Comparison of ENCODE assay signal across 1 cellular context in the genomic region with DNA sequence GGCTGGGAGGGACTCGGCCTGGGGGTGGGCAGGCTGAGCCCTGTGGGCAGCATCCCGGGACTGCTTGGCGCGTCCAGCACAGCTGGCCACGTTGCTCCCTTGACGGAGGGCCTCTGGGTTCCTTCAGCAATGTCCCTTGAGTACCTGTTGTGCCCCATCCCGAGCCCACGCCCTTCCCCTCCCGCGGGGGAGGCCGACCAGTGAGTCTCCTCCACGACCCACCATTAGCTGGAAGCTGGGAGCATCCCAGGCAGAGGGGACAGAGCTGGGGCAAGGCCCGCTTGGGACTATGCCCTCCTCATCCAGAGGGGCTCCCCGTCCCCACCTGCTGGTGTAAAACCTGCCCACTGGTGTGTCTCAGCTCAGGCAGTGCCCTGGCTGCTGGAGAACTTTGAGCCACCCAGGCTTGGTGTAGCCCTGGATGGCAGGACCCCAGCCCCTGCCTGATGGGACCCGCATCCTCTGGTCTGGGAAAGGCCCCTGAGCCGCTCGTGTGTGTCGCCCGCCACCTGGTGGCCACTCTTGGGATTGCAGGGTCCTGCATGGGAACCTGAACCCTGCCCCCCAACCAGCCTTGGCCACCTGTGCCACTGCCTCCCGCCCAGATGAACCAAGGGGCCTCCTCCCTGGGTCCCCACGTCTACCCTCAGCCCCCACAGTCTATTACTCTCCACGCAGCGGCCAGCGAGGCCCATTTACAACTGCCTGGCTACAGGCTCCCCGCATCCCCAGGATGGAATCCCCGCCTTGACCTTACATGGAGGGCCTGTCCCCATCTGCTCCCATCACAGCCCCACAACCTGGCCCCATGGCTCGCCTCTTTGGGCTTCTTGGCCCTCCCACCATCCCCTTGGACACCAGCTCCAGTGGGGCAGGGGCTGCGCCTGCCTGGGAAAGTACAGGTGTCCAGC.
TF ChIP-seq lines count a peak whose summit lies in the region.

No MANE protein-coding gene starts in this region.

TF ChIP-seq in HepG2, 621 proteins besides CTCF, POLR2A, EP300 and RAD21 (continued from another document and continues in another):
- TF ChIP-seq, protein P1, sequence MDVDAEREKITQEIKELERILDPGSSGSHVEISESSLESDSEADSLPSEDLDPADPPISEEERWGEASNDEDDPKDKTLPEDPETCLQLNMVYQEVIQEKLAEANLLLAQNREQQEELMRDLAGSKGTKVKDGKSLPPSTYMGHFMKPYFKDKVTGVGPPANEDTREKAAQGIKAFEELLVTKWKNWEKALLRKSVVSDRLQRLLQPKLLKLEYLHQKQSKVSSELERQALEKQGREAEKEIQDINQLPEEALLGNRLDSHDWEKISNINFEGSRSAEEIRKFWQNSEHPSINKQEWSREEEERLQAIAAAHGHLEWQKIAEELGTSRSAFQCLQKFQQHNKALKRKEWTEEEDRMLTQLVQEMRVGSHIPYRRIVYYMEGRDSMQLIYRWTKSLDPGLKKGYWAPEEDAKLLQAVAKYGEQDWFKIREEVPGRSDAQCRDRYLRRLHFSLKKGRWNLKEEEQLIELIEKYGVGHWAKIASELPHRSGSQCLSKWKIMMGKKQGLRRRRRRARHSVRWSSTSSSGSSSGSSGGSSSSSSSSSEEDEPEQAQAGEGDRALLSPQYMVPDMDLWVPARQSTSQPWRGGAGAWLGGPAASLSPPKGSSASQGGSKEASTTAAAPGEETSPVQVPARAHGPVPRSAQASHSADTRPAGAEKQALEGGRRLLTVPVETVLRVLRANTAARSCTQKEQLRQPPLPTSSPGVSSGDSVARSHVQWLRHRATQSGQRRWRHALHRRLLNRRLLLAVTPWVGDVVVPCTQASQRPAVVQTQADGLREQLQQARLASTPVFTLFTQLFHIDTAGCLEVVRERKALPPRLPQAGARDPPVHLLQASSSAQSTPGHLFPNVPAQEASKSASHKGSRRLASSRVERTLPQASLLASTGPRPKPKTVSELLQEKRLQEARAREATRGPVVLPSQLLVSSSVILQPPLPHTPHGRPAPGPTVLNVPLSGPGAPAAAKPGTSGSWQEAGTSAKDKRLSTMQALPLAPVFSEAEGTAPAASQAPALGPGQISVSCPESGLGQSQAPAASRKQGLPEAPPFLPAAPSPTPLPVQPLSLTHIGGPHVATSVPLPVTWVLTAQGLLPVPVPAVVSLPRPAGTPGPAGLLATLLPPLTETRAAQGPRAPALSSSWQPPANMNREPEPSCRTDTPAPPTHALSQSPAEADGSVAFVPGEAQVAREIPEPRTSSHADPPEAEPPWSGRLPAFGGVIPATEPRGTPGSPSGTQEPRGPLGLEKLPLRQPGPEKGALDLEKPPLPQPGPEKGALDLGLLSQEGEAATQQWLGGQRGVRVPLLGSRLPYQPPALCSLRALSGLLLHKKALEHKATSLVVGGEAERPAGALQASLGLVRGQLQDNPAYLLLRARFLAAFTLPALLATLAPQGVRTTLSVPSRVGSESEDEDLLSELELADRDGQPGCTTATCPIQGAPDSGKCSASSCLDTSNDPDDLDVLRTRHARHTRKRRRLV (CRISPR knock-in tag; IDR thresholded peaks at IDR 0.05) = no peak
- TF ChIP-seq AGO2 (optimal IDR thresholded peaks at IDR 0.05; ENCODE audit: low read depth, low read length) (peak; percentile 19), RORA (CRISPR knock-in tag; IDR thresholded peaks at IDR 0.05) (no peak), ZFX (CRISPR knock-in tag; IDR thresholded peaks at IDR 0.05; ENCODE audit: low read depth) (peak; percentile 12; the same call in 1 of the 2 replicates), NONO (IDR thresholded peaks at IDR 0.05) (no peak), NONO (CRISPR knock-in tag; conservative IDR thresholded peaks at IDR 0.05) (peak; percentile 66), ZNF615 (CRISPR knock-in tag; IDR thresholded peaks at IDR 0.05; ENCODE audit: borderline replicate concordance) (no peak), ZNF350 (CRISPR knock-in tag; IDR thresholded peaks at IDR 0.05; ENCODE audit: borderline replicate concordance, low read depth) (no peak), KMT2A (CRISPR knock-in tag; IDR thresholded peaks at IDR 0.05) (no peak), KDM2A (CRISPR knock-in tag; IDR thresholded peaks at IDR 0.05; ENCODE audit: borderline replicate concordance, low read depth) (peak; percentile 87; the same call in 1 of the 2 replicates), SIX1 (CRISPR knock-in tag; IDR thresholded peaks at IDR 0.05; ENCODE audit: borderline replicate concordance) (peak; percentile 34; the same call in 1 of the 2 replicates), TBX2 (CRISPR knock-in tag; IDR thresholded peaks at IDR 0.05; ENCODE audit: borderline replicate concordance) (peak; percentile 42; the same call in 1 of the 2 replicates), ZSCAN21 (CRISPR knock-in tag; IDR thresholded peaks at IDR 0.05; ENCODE audit: borderline replicate concordance) (no peak), ZNF746 (CRISPR knock-in tag; IDR thresholded peaks at IDR 0.05) (no peak), RXRB (CRISPR knock-in tag; IDR thresholded peaks at IDR 0.05; ENCODE audit: borderline replicate concordance) (no peak), RXRA (CRISPR knock-in tag; IDR thresholded peaks at IDR 0.05) (no peak), ZNF496 (CRISPR knock-in tag; IDR thresholded peaks at IDR 0.05; ENCODE audit: insufficient replicate concordance) (no peak), SMAD3 (CRISPR knock-in tag; IDR thresholded peaks at IDR 0.05) (no peak), ZNF263 (CRISPR knock-in tag; IDR thresholded peaks at IDR 0.05) (no peak), HOXA5 (CRISPR knock-in tag; IDR thresholded peaks at IDR 0.05) (peak; percentile 41; the same call in 1 of the 2 replicates), GABPB1 (CRISPR knock-in tag; IDR thresholded peaks at IDR 0.05) (no peak; the same call in 1 of the 2 replicates), EEA1 (CRISPR knock-in tag; IDR thresholded peaks at IDR 0.05; ENCODE audit: borderline replicate concordance) (no peak), DMAP1 (CRISPR knock-in tag; IDR thresholded peaks at IDR 0.05) (no peak), ZSCAN22 (CRISPR knock-in tag; IDR thresholded peaks at IDR 0.05) (no peak), ZNF883 (CRISPR knock-in tag; IDR thresholded peaks at IDR 0.05; ENCODE audit: not compliant biosample characterization) (peak; percentile 59), ZNF331 (CRISPR knock-in tag; IDR thresholded peaks at IDR 0.05) (no peak), ZNF790 (CRISPR knock-in tag; IDR thresholded peaks at IDR 0.05; ENCODE audit: borderline replicate concordance) (no peak), RAD51 (IDR thresholded peaks at IDR 0.05; ENCODE audit: borderline replicate concordance) (no peak), GTF2F1 (IDR thresholded peaks at IDR 0.05; ENCODE audit: low read length) (no peak), ELF3 (CRISPR knock-in tag; IDR thresholded peaks at IDR 0.05) (no peak), NBN (conservative IDR thresholded peaks at IDR 0.05) (no peak)
- TF ChIP-seq, protein P2, sequence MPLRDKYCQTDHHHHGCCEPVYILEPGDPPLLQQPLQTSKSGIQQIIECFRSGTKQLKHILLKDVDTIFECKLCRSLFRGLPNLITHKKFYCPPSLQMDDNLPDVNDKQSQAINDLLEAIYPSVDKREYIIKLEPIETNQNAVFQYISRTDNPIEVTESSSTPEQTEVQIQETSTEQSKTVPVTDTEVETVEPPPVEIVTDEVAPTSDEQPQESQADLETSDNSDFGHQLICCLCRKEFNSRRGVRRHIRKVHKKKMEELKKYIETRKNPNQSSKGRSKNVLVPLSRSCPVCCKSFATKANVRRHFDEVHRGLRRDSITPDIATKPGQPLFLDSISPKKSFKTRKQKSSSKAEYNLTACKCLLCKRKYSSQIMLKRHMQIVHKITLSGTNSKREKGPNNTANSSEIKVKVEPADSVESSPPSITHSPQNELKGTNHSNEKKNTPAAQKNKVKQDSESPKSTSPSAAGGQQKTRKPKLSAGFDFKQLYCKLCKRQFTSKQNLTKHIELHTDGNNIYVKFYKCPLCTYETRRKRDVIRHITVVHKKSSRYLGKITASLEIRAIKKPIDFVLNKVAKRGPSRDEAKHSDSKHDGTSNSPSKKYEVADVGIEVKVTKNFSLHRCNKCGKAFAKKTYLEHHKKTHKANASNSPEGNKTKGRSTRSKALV (CRISPR knock-in tag; IDR thresholded peaks at IDR 0.05) = no peak
- TF ChIP-seq, protein P3, sequence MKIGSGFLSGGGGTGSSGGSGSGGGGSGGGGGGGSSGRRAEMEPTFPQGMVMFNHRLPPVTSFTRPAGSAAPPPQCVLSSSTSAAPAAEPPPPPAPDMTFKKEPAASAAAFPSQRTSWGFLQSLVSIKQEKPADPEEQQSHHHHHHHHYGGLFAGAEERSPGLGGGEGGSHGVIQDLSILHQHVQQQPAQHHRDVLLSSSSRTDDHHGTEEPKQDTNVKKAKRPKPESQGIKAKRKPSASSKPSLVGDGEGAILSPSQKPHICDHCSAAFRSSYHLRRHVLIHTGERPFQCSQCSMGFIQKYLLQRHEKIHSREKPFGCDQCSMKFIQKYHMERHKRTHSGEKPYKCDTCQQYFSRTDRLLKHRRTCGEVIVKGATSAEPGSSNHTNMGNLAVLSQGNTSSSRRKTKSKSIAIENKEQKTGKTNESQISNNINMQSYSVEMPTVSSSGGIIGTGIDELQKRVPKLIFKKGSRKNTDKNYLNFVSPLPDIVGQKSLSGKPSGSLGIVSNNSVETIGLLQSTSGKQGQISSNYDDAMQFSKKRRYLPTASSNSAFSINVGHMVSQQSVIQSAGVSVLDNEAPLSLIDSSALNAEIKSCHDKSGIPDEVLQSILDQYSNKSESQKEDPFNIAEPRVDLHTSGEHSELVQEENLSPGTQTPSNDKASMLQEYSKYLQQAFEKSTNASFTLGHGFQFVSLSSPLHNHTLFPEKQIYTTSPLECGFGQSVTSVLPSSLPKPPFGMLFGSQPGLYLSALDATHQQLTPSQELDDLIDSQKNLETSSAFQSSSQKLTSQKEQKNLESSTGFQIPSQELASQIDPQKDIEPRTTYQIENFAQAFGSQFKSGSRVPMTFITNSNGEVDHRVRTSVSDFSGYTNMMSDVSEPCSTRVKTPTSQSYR (CRISPR knock-in tag; IDR thresholded peaks at IDR 0.05; ENCODE audit: borderline replicate concordance) = peak; percentile 72; the same call in 1 of the 2 replicates
- TF ChIP-seq, protein P4, sequence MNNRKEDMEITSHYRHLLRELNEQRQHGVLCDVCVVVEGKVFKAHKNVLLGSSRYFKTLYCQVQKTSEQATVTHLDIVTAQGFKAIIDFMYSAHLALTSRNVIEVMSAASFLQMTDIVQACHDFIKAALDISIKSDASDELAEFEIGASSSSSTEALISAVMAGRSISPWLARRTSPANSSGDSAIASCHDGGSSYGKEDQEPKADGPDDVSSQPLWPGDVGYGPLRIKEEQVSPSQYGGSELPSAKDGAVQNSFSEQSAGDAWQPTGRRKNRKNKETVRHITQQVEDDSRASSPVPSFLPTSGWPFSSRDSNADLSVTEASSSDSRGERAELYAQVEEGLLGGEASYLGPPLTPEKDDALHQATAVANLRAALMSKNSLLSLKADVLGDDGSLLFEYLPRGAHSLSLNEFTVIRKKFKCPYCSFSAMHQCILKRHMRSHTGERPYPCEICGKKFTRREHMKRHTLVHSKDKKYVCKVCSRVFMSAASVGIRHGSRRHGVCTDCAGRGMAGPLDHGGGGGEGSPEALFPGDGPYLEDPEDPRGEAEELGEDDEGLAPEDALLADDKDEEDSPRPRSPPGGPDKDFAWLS (CRISPR knock-in tag; IDR thresholded peaks at IDR 0.05; ENCODE audit: borderline replicate concordance) = no peak
- TF ChIP-seq, protein P5, sequence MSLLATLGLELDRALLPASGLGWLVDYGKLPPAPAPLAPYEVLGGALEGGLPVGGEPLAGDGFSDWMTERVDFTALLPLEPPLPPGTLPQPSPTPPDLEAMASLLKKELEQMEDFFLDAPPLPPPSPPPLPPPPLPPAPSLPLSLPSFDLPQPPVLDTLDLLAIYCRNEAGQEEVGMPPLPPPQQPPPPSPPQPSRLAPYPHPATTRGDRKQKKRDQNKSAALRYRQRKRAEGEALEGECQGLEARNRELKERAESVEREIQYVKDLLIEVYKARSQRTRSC (CRISPR knock-in tag; IDR thresholded peaks at IDR 0.05; ENCODE audit: low read depth) = no peak
- TF ChIP-seq, protein P6, sequence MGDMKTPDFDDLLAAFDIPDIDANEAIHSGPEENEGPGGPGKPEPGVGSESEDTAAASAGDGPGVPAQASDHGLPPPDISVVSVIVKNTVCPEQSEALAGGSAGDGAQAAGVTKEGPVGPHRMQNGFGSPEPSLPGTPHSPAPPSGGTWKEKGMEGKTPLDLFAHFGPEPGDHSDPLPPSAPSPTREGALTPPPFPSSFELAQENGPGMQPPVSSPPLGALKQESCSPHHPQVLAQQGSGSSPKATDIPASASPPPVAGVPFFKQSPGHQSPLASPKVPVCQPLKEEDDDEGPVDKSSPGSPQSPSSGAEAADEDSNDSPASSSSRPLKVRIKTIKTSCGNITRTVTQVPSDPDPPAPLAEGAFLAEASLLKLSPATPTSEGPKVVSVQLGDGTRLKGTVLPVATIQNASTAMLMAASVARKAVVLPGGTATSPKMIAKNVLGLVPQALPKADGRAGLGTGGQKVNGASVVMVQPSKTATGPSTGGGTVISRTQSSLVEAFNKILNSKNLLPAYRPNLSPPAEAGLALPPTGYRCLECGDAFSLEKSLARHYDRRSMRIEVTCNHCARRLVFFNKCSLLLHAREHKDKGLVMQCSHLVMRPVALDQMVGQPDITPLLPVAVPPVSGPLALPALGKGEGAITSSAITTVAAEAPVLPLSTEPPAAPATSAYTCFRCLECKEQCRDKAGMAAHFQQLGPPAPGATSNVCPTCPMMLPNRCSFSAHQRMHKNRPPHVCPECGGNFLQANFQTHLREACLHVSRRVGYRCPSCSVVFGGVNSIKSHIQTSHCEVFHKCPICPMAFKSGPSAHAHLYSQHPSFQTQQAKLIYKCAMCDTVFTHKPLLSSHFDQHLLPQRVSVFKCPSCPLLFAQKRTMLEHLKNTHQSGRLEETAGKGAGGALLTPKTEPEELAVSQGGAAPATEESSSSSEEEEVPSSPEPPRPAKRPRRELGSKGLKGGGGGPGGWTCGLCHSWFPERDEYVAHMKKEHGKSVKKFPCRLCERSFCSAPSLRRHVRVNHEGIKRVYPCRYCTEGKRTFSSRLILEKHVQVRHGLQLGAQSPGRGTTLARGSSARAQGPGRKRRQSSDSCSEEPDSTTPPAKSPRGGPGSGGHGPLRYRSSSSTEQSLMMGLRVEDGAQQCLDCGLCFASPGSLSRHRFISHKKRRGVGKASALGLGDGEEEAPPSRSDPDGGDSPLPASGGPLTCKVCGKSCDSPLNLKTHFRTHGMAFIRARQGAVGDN (CRISPR knock-in tag; IDR thresholded peaks at IDR 0.05) = peak; percentile 37
- TF ChIP-seq, protein P7, sequence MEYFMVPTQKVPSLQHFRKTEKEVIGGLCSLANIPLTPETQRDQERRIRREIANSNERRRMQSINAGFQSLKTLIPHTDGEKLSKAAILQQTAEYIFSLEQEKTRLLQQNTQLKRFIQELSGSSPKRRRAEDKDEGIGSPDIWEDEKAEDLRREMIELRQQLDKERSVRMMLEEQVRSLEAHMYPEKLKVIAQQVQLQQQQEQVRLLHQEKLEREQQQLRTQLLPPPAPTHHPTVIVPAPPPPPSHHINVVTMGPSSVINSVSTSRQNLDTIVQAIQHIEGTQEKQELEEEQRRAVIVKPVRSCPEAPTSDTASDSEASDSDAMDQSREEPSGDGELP (IDR thresholded peaks at IDR 0.05; ENCODE audit: borderline replicate concordance, low read depth) = no peak
- TF ChIP-seq, protein P8, sequence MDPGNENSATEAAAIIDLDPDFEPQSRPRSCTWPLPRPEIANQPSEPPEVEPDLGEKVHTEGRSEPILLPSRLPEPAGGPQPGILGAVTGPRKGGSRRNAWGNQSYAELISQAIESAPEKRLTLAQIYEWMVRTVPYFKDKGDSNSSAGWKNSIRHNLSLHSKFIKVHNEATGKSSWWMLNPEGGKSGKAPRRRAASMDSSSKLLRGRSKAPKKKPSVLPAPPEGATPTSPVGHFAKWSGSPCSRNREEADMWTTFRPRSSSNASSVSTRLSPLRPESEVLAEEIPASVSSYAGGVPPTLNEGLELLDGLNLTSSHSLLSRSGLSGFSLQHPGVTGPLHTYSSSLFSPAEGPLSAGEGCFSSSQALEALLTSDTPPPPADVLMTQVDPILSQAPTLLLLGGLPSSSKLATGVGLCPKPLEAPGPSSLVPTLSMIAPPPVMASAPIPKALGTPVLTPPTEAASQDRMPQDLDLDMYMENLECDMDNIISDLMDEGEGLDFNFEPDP (CRISPR knock-in tag; conservative IDR thresholded peaks at IDR 0.05) = no peak
